2 cellular contexts compared by ENCODE assay signal in genomic region chr1:202760589-202760988, GRCh38.
A peak's percentile ranks its signal among the peaks of the same experiment; 100 is the strongest.
TF ChIP-seq lines count a peak whose summit lies in the region.

No MANE protein-coding gene starts in this region.

TF ChIP-seq in GM23338, 12 proteins besides CTCF, POLR2A, EP300 and RAD21:
- TF ChIP-seq, protein P1, sequence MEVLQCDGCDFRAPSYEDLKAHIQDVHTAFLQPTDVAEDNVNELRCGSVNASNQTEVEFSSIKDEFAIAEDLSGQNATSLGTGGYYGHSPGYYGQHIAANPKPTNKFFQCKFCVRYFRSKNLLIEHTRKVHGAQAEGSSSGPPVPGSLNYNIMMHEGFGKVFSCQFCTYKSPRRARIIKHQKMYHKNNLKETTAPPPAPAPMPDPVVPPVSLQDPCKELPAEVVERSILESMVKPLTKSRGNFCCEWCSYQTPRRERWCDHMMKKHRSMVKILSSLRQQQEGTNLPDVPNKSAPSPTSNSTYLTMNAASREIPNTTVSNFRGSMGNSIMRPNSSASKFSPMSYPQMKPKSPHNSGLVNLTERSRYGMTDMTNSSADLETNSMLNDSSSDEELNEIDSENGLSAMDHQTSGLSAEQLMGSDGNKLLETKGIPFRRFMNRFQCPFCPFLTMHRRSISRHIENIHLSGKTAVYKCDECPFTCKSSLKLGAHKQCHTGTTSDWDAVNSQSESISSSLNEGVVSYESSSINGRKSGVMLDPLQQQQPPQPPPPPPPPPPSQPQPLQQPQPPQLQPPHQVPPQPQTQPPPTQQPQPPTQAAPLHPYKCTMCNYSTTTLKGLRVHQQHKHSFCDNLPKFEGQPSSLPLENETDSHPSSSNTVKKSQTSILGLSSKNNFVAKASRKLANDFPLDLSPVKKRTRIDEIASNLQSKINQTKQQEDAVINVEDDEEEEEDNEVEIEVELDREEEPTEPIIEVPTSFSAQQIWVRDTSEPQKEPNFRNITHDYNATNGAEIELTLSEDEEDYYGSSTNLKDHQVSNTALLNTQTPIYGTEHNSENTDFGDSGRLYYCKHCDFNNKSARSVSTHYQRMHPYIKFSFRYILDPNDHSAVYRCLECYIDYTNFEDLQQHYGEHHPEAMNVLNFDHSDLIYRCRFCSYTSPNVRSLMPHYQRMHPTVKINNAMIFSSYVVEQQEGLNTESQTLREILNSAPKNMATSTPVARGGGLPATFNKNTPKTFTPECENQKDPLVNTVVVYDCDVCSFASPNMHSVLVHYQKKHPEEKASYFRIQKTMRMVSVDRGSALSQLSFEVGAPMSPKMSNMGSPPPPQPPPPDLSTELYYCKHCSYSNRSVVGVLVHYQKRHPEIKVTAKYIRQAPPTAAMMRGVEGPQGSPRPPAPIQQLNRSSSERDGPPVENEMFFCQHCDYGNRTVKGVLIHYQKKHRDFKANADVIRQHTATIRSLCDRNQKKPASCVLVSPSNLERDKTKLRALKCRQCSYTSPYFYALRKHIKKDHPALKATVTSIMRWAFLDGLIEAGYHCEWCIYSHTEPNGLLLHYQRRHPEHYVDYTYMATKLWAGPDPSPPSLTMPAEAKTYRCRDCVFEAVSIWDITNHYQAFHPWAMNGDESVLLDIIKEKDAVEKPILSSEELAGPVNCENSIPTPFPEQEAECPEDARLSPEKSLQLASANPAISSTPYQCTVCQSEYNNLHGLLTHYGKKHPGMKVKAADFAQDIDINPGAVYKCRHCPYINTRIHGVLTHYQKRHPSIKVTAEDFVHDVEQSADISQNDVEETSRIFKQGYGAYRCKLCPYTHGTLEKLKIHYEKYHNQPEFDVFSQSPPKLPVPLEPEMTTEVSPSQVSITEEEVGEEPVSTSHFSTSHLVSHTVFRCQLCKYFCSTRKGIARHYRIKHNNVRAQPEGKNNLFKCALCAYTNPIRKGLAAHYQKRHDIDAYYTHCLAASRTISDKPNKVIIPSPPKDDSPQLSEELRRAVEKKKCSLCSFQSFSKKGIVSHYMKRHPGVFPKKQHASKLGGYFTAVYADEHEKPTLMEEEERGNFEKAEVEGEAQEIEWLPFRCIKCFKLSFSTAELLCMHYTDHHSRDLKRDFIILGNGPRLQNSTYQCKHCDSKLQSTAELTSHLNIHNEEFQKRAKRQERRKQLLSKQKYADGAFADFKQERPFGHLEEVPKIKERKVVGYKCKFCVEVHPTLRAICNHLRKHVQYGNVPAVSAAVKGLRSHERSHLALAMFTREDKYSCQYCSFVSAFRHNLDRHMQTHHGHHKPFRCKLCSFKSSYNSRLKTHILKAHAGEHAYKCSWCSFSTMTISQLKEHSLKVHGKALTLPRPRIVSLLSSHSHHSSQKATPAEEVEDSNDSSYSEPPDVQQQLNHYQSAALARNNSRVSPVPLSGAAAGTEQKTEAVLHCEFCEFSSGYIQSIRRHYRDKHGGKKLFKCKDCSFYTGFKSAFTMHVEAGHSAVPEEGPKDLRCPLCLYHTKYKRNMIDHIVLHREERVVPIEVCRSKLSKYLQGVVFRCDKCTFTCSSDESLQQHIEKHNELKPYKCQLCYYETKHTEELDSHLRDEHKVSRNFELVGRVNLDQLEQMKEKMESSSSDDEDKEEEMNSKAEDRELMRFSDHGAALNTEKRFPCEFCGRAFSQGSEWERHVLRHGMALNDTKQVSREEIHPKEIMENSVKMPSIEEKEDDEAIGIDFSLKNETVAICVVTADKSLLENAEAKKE (CRISPR knock-in tag; IDR thresholded peaks at IDR 0.05), result no peak
- TF ChIP-seq, protein P2, sequence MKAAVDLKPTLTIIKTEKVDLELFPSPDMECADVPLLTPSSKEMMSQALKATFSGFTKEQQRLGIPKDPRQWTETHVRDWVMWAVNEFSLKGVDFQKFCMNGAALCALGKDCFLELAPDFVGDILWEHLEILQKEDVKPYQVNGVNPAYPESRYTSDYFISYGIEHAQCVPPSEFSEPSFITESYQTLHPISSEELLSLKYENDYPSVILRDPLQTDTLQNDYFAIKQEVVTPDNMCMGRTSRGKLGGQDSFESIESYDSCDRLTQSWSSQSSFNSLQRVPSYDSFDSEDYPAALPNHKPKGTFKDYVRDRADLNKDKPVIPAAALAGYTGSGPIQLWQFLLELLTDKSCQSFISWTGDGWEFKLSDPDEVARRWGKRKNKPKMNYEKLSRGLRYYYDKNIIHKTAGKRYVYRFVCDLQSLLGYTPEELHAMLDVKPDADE (IDR thresholded peaks at IDR 0.05), result no peak
- TF ChIP-seq ZNF114 (CRISPR knock-in tag; IDR thresholded peaks at IDR 0.05) (no peak), STAT1 (IDR thresholded peaks at IDR 0.05; ENCODE audit: unreplicated experiment) (no peak), JUNB (IDR thresholded peaks at IDR 0.05; ENCODE audit: unreplicated experiment) (no peak), ZNF331 (CRISPR knock-in tag; IDR thresholded peaks at IDR 0.05; ENCODE audit: low read depth) (no peak), POLR2AphosphoS5 (IDR thresholded peaks at IDR 0.05; ENCODE audit: low read depth) (no peak), EZH2phosphoT487 (IDR thresholded peaks at IDR 0.05; ENCODE audit: unreplicated experiment) (no peak), NANOG (IDR thresholded peaks at IDR 0.05; ENCODE audit: borderline replicate concordance) (no peak), EZH2 (IDR thresholded peaks at IDR 0.05; ENCODE audit: low read depth, unreplicated experiment) (no peak), CREB1 (CRISPR knock-in tag; IDR thresholded peaks at IDR 0.05; ENCODE audit: low read depth) (no peak)
- TF ChIP-seq, protein P3, sequence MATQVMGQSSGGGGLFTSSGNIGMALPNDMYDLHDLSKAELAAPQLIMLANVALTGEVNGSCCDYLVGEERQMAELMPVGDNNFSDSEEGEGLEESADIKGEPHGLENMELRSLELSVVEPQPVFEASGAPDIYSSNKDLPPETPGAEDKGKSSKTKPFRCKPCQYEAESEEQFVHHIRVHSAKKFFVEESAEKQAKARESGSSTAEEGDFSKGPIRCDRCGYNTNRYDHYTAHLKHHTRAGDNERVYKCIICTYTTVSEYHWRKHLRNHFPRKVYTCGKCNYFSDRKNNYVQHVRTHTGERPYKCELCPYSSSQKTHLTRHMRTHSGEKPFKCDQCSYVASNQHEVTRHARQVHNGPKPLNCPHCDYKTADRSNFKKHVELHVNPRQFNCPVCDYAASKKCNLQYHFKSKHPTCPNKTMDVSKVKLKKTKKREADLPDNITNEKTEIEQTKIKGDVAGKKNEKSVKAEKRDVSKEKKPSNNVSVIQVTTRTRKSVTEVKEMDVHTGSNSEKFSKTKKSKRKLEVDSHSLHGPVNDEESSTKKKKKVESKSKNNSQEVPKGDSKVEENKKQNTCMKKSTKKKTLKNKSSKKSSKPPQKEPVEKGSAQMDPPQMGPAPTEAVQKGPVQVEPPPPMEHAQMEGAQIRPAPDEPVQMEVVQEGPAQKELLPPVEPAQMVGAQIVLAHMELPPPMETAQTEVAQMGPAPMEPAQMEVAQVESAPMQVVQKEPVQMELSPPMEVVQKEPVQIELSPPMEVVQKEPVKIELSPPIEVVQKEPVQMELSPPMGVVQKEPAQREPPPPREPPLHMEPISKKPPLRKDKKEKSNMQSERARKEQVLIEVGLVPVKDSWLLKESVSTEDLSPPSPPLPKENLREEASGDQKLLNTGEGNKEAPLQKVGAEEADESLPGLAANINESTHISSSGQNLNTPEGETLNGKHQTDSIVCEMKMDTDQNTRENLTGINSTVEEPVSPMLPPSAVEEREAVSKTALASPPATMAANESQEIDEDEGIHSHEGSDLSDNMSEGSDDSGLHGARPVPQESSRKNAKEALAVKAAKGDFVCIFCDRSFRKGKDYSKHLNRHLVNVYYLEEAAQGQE (IDR thresholded peaks at IDR 0.05; ENCODE audit: unreplicated experiment), result no peak
TF ChIP-seq in GM23338: peak in this region for 0.

TF ChIP-seq in K562, 482 proteins besides CTCF, POLR2A, EP300 and RAD21:
- TF ChIP-seq CEBPG (CRISPR knock-in tag; IDR thresholded peaks at IDR 0.05), result no peak
- TF ChIP-seq CEBPG (tag; conservative IDR thresholded peaks at IDR 0.05 in 1 of 2, IDR thresholded peaks at IDR 0.05 in 1 of 2), result peak; percentile 44 to 80; a peak in 3 of 4 replicates
- TF ChIP-seq ZNF717 (CRISPR knock-in tag; IDR thresholded peaks at IDR 0.05), result no peak
- TF ChIP-seq CEBPB (tag; IDR thresholded peaks at IDR 0.05), result peak; percentile 86
- no peak for TF ChIP-seq PRPF4 (IDR thresholded peaks at IDR 0.05; ENCODE audit: insufficient read depth, low read depth, low read length, poor library complexity, severe bottlenecking)
